Comparison of ENCODE assay signal across 16 cellular contexts in the genomic region with DNA sequence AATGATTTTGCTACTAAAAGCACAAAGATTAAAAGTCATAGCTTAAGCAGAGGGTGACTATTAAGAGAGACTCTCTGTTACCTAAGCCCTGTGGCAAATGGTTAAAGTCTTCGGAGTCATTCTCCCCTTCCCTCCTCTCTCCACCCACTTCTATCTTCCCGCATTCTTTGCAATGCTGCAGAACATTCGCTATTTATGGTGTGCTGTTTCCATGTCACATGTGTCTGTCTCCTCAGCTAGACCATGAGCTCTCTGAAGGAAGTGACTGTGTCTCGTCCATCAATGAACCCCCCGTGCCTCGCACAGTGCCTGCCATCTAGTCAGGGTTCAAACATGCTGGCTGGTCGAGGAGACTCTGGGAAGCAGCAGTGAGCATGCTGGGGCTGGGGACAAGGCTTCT.
DNase-seq lines count a peak whose midpoint lies in the region; ATAC-seq and TF ChIP-seq lines count a peak whose summit lies in the region.
"Had no signal": no experiment of that assay in that cellular context is flagged by ENCODE, and none has a peak within 500 bp of the region (broad histone marks: within the 10 kb centered on the region; RNA-seq: fewer than 3 reads in every experiment).

No MANE protein-coding gene starts in this region.

- TF ChIP-seq CTCF in CD4-positive, alpha-beta T cell (IDR thresholded peaks at IDR 0.05), result no peak
- TF ChIP-seq CTCF in dorsolateral prefrontal cortex (IDR thresholded peaks at IDR 0.05 in 54 of 56, conservative IDR thresholded peaks at IDR 0.05 in 2 of 56; ENCODE audit: low read depth in 1 of 56, partially characterized antibody in 56 of 56), result no peak

- no peaks in the 10 kb centered on the region for H3K9me3 Mint-ChIP-seq in CD4-positive, alpha-beta T cell
- H3K9me3 Mint-ChIP-seq: CD4-positive, CD25-positive, alpha-beta regulatory T cell; GM23338 had no signal

- no peaks in the 10 kb centered on the region for H3K27me3 Mint-ChIP-seq in CD4-positive, alpha-beta T cell
- H3K27me3 Mint-ChIP-seq: B cell; CD4-positive, CD25-positive, alpha-beta regulatory T cell had no signal

- no peak overlapping the region for H3K4me3 Mint-ChIP-seq in CD4-positive, alpha-beta T cell
- H3K4me3 Mint-ChIP-seq: B cell, GM23338 had no signal

- intact Hi-C loops in CD4-positive, alpha-beta T cell (cut with DNase I, micrococcal nuclease), result no loop called here
- intact Hi-C loops in dorsolateral prefrontal cortex (cut with DNase I), result loop anchor here in 1 of 2 donors (5.0 kb wide), 1 partner anchor 177 kb away; no protein-coding TSS in a partner anchor

- H3K9me3 ChIP-seq in CD4-positive, alpha-beta T cell (ENCODE audit: control insufficient read depth, low read length), result no peaks in the 10 kb centered on the region

- peak overlapping the region in 6 of 59 donors; percentile 10 to 42 (median 30) for H3K4me3 ChIP-seq in dorsolateral prefrontal cortex
- H3K4me3 ChIP-seq: GM23338 had no signal

- POLR2A ChIA-PET in CD4-positive, alpha-beta T cell (lab: Charles Lee), result interaction anchor here (0.9 kb wide), 1 partner anchor 69 kb away, joined by 3 read pairs; no protein-coding TSS in a partner anchor

- H3K4me1 Mint-ChIP-seq in CD4-positive, alpha-beta T cell (ENCODE audit: low read depth), result peaks cover 56% of the 10 kb centered on the region

- DNase-seq in Ammon's horn (ENCODE audit: low spot score), result peak; percentile 35
- no peak for DNase-seq in CD4-positive, alpha-beta T cell
- DNase-seq in dorsolateral prefrontal cortex, result no peak
- DNase-seq in putamen (ENCODE audit: low spot score), result peak; percentile 59
- no peak for DNase-seq in SK-N-DZ (ENCODE audit: low spot score)
- no peak for DNase-seq in SHP77 treated with DMSO at 0.1 percent for 48 hours (lab: John Stamatoyannopoulos, UW)
- DNase-seq: CD4-positive, CD25-positive, alpha-beta regulatory T cell; DMS79; NCI-H1436; NCI-H2029; NCI-H748 treated with DMSO at 0.1 percent for 48 hours; OCI-M1 had no signal

- CTCF ChIA-PET in CD4-positive, alpha-beta T cell (lab: Charles Lee), result no interaction called here

- no peaks in the 10 kb centered on the region for H3K27me3 ChIP-seq in CD4-positive, alpha-beta T cell (ENCODE audit: control insufficient read depth, insufficient read depth, low read length)
- H3K27me3 ChIP-seq in dorsolateral prefrontal cortex, result no peaks in the 10 kb centered on the region

- ATAC-seq in CD4-positive, alpha-beta T cell (ENCODE audit: poor library complexity), result no peak
- no peak for ATAC-seq in HG02840 (IDR thresholded peaks at IDR 0.05; ENCODE audit: low FRiP score, unreplicated experiment)
- ATAC-seq: GM23338 had no signal

- peaks cover 18% of the 10 kb centered on the region for H3K36me3 Mint-ChIP-seq in CD4-positive, alpha-beta T cell (ENCODE audit: low read depth)

- H3K27ac Mint-ChIP-seq in CD4-positive, alpha-beta T cell, result peak overlapping the region; percentile 74
- H3K27ac Mint-ChIP-seq: GM23338 had no signal

- no peak overlapping the region for H3K27ac ChIP-seq in CD4-positive, alpha-beta T cell (ENCODE audit: low read depth, low read length)
- H3K27ac ChIP-seq in dorsolateral prefrontal cortex, result peak overlapping the region in 33 of 59 donors; percentile 7 to 79 (median 47)
- H3K27ac ChIP-seq: KMS-11 had no signal

Comparison
In these comparisons a context has a peak if more than half of its experiments do, and no peak if none do; other contexts are left out.
1. DNase-seq: peak in Ammon's horn (single experiment) and putamen (single experiment); none in CD4-positive, alpha-beta T cell (0 of 10), dorsolateral prefrontal cortex (0 of 10), SK-N-DZ (single experiment) and SHP77 treated with DMSO at 0.1 percent for 48 hours (single experiment).